ENCODE assay signal across 8 cellular contexts in the genomic region with DNA sequence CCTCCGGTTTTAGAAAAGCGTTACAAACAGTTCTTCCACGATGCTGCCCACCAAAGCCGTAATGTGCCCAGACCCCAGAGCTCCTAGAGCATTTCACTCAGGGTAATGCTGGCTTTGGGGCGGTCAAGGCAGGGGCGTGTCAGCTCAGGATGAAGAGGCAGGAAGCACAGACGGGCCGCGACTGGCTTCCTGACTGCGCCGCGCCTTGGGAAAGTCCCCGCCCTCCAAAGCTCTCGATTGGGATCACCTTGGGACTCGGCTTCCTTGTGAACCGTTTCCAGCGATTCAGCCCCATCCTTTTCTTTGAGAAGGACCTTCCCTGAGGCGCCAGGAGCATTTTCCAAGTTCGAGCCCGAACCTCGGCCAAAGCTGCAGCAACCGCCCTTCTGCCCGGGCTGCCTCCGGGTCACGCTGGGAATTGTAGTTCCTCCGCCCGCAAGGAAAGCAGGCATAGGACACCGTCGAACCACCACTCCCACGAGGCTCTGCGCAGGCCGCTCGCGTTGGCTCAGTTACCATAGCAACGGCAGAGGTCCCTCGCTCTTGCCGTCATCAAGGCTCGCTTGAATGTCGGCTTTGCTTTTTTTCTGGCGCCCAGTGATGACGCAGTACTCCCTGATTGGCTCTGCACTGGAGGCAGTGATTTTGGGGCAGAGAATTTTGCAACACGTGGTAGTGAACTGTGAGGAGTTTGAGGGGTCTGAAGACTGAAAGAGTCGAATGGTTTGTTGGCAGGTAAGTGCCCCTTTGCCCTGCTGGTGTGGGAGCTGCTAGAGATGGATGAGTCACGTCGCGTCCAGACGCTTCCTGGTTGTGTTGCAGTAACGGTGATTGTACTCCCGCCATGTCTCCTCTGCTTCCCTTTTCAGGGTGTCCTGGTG. TPM values are rescaled to one million over a fixed set of nuclear protein-coding genes. Genes with fewer than 3 reads are reported as not detected.
DNase-seq lines count a peak whose midpoint lies in the region; ATAC-seq, FAIRE-seq and TF ChIP-seq lines count a peak whose summit lies in the region.

A gene with protein sequence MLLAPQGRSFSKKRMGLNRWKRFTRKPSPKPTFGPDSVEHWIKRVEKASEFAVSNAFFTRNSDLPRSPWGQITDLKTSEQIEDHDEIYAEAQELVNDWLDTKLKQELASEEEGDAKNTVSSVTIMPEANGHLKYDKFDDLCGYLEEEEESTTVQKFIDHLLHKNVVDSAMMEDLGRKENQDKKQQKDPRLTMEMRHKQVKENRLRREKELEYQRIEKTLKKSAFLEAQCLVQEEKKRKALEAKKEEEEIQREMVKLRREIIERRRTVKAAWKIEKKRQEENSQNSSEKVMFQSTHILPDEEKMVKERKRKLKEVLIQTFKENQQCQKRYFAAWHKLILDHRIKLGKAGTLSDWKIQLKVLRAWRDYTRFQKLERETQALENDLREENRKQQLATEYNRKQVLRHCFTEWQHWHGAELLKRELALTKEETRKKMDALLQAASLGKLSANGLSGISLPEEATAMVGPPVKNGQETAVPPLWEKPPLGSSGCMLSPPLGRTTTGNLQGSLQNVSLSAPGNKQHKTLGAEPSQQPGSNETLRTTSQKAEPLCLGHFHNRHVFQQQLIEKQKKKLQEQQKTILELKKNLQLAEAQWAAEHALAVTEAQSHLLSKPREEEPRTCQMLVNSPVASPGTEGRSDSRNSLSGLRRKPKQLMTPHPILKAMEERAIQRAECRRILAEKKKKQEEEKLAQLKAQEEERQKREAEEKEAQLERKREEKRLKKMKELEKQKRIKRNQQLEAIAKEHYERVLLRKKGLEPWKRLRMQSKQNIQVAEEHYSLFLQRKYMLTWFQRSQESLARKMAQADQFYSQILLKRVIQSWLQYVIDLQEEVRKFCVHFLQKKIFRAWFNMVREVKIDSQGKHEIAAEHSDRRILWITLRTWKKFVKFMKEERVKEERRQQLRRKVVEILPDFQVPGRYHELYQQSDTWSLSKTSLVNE (minus strand): TSS at position 397 of the 881 bp plus-strand sequence. CDS start 60 bp downstream, at position 337.
A gene (plus strand): TSS at position 608 of the 881 bp plus-strand sequence. CDS start 8,521 bp downstream, outside the sequence.

- H2AFZ ChIP-seq in trophoblast cell (ENCODE audit: insufficient read depth, low read length, poor library complexity) = peak within 1 kb of the TSS; percentile 72

- H3K27me3 ChIP-seq in adrenal gland (no peaks in the 10 kb centered on the region), heart left ventricle (no peaks in the 10 kb centered on the region), trophoblast cell (ENCODE audit: insufficient read depth, low read length) (no peaks in the 10 kb centered on the region)

- H3K27ac ChIP-seq in adrenal gland (peak within 1 kb of the TSS in 4 of 5 donors; percentile 49 to 87 (median 70)), heart left ventricle (peak within 1 kb of the TSS in 11 of 12 donors; percentile 74 to 88 (median 82)), trophoblast cell (ENCODE audit: low read depth, low read length) (peak within 1 kb of the TSS; percentile 52)

- H3K4me3 Mint-ChIP-seq in type B pancreatic cell = peak within 1 kb of the TSS; percentile 98

- H2BK12ac ChIP-seq in trophoblast cell (ENCODE audit: low read length) = no peak within 1 kb of the TSS

- H3K27me3 Mint-ChIP-seq in type B pancreatic cell = no peaks in the 10 kb centered on the region

- TF ChIP-seq POLR2A in GM12892 (IDR thresholded peaks at IDR 0.05; ENCODE audit: low read depth, low read length) (peak; percentile 43; the same call in 1 of the 2 replicates), adrenal gland (IDR thresholded peaks at IDR 0.05) (peak in 1 of 2 donors; percentile 33), heart left ventricle (IDR thresholded peaks at IDR 0.05) (peak in 1 of 2 donors; percentile 39)

- no peaks in the 10 kb centered on the region for H3K9me3 Mint-ChIP-seq in type B pancreatic cell

- H3K9ac ChIP-seq in trophoblast cell (ENCODE audit: low read length) = peak within 1 kb of the TSS; percentile 72

- peak within 1 kb of the TSS; percentile 19 for H3K18ac ChIP-seq in trophoblast cell (ENCODE audit: low read length)

- H3K4me1 ChIP-seq in adrenal gland (replicated peaks in 1 of 2) = peaks cover 0 to 18% of the 10 kb centered on the region in 2 donors
- peaks cover 0 to 28% (median 15%) of the 10 kb centered on the region in 12 donors for H3K4me1 ChIP-seq in heart left ventricle
- H3K4me1 ChIP-seq in trophoblast cell (ENCODE audit: control insufficient read depth in 1 of 2, insufficient read depth in 2 of 2, low read length in 2 of 2) = no peaks in the 10 kb centered on the region

- peak; percentile 69 for DNase-seq in GM12892 (ENCODE audit: insufficient read length)
- peak; percentile 100 for DNase-seq in NCI-H1436 (lab: John Stamatoyannopoulos, UW)
- DNase-seq in SW480 (ENCODE audit: low spot score) = peak; percentile 99
- DNase-seq in adrenal gland = peak; percentile 99 to 100 (median 99)
- peak; percentile 98 to 99 (median 99) for DNase-seq in heart left ventricle
- peak; percentile 100 for DNase-seq in trophoblast cell
- peak; percentile 97 for DNase-seq in type B pancreatic cell (ENCODE audit: extremely low spot score, unreplicated experiment)

- H3K79me2 ChIP-seq in trophoblast cell (ENCODE audit: control insufficient read depth, insufficient read depth, low read length, poor library complexity) = peaks cover 3% of the 10 kb centered on the region

- H2BK5ac ChIP-seq in trophoblast cell (ENCODE audit: low read depth, low read length, poor library complexity) = peak within 1 kb of the TSS; percentile 22

- peaks cover 4% of the 10 kb centered on the region for H3K36me3 Mint-ChIP-seq in type B pancreatic cell

- H3K36me3 ChIP-seq in adrenal gland (replicated peaks in 1 of 2) = no peaks in the 10 kb centered on the region
- peaks cover 0 to 7% (median 0%) of the 10 kb centered on the region in 9 donors for H3K36me3 ChIP-seq in heart left ventricle
- H3K36me3 ChIP-seq in trophoblast cell (ENCODE audit: control insufficient read depth in 1 of 2, insufficient read depth in 2 of 2, low read length in 2 of 2) = peaks cover 0 to 3% of the 10 kb centered on the region in 2 experiments

- peak within 1 kb of the TSS; percentile 52 for H4K91ac ChIP-seq in trophoblast cell (ENCODE audit: low read depth, low read length)

- peaks cover 3% of the 10 kb centered on the region for H3K4me1 Mint-ChIP-seq in type B pancreatic cell (ENCODE audit: unreplicated experiment)

- TF ChIP-seq CTCF in adrenal gland (IDR thresholded peaks at IDR 0.05) (no peak), heart left ventricle (IDR thresholded peaks at IDR 0.05) (peak in 1 of 12 donors; percentile 6), type B pancreatic cell (conservative IDR thresholded peaks at IDR 0.05) (no peak)

- H3K4ac ChIP-seq in trophoblast cell (ENCODE audit: low read depth, low read length) = peak within 1 kb of the TSS; percentile 52

- H3K79me1 ChIP-seq in trophoblast cell (ENCODE audit: low read length) = peaks cover 2% of the 10 kb centered on the region

- no peak within 1 kb of the TSS for H3K23ac ChIP-seq in trophoblast cell (ENCODE audit: low read length)

- peak within 1 kb of the TSS; percentile 95 for H3K27ac Mint-ChIP-seq in type B pancreatic cell

- ATAC-seq in HG02840 (IDR thresholded peaks at IDR 0.05; ENCODE audit: low FRiP score, unreplicated experiment) = peak; percentile 99
- ATAC-seq in heart left ventricle = peak; percentile 99 to 100 (median 100)

- H3K9me3 ChIP-seq in adrenal gland (replicated peaks in 1 of 3) (no peaks in the 10 kb centered on the region), heart left ventricle (no peaks in the 10 kb centered on the region), trophoblast cell (ENCODE audit: insufficient read depth, low read depth, low read length) (no peaks in the 10 kb centered on the region)

- peak within 1 kb of the TSS; percentile 70 for H3K4me2 ChIP-seq in trophoblast cell (ENCODE audit: low read length)

- WGBS in adrenal gland, 4 donors = 0 to 1% (median 0%) methylated on average over 10 to 49 of the region's 49 CpGs
- WGBS in heart left ventricle, 4 donors = 0% methylated on average over 26 to 49 of the region's 49 CpGs
- no CpG with 5 or more reads among the region's 49 CpGs for WGBS in trophoblast cell (ENCODE audit: extremely low coverage, insufficient coverage, insufficient read length)

- FAIRE-seq in GM12892 (lab: Jason Lieb, UNC) = peak; percentile 99

- intact Hi-C loops in adrenal gland (cut with DNase I) (no loop called here), heart left ventricle (cut with DNase I) (loop anchor here in 7 of 10 donors (2.0 to 10.0 kb wide), 7 partner anchors 66 to 319 kb away; a partner anchor contains a TSS)

- H3K4me3 ChIP-seq in adrenal gland (peak within 1 kb of the TSS; percentile 61 to 97 (median 70)), heart left ventricle (peak within 1 kb of the TSS; percentile 46 to 92 (median 75)), trophoblast cell (ENCODE audit: low read depth, low read length) (peak within 1 kb of the TSS; percentile 85)

- peak within 1 kb of the TSS; percentile 52 for H2BK120ac ChIP-seq in trophoblast cell (ENCODE audit: insufficient read depth, low read length, poor library complexity)

- peak within 1 kb of the TSS; percentile 66 for H4K12ac ChIP-seq in trophoblast cell (ENCODE audit: low read depth, low read length)

- peak within 1 kb of the TSS; percentile 78 for H4K8ac ChIP-seq in trophoblast cell (ENCODE audit: low read depth, low read length)

- peak within 1 kb of the TSS; percentile 59 for H3K14ac ChIP-seq in trophoblast cell (ENCODE audit: low read length)

- no peak within 1 kb of the TSS for H2AK5ac ChIP-seq in trophoblast cell (ENCODE audit: low read length)

RNA-seq across cellular contexts. Expression of the first gene that starts in this region (rescaled TPM):
- polyA plus RNA-seq in GM12892 (2012; ENCODE audit: missing spikeins) = 4.7 TPM
- total RNA-seq in adrenal gland (1 to 10 TPM in 7 of 8 donors, under 1 TPM in 1; 0.60 to 8.7 (median 3.8) TPM), heart left ventricle (1 to 10 TPM in 5 of 9 donors, under 1 TPM in 4; 0.38 to 3.2 (median 1.2) TPM), type B pancreatic cell (ENCODE audit: low replicate concordance) (4.7 and 8.4 TPM in 2 replicates)
- polyA plus RNA-seq in adrenal gland (10 to 100 TPM in 1 of 3 donors, 1 to 10 TPM in 2; 3.7 to 13.1 (median 7.7) TPM), heart left ventricle (1 to 10 TPM in 1 of 2 donors, under 1 TPM in 1; 0.50 to 1.0 TPM)
- 1.2 and 1.3 TPM in 2 replicates for polyA plus RNA-seq in trophoblast cell (2013)

RNA-seq across cellular contexts. Expression of the second gene that starts in this region (rescaled TPM):
- 17.5 TPM for polyA plus RNA-seq in GM12892 (2012; ENCODE audit: missing spikeins)
- 10 to 100 TPM; 11.0 to 45.5 (median 22.2) TPM for total RNA-seq in adrenal gland
- polyA plus RNA-seq in adrenal gland = 10 to 100 TPM in 1 of 3 donors, 1 to 10 TPM in 2; 6.9 to 35.8 (median 8.2) TPM
- total RNA-seq in heart left ventricle = 10 to 100 TPM in 2 of 9 donors, 1 to 10 TPM in 7; 2.7 to 12.2 (median 5.7) TPM
- polyA plus RNA-seq in heart left ventricle = 1 to 10 TPM; 2.0 to 7.6 TPM
- 11.0 and 12.1 TPM in 2 replicates for polyA plus RNA-seq in trophoblast cell (2013)
- 35.0 and 36.6 TPM in 2 replicates for total RNA-seq in type B pancreatic cell (ENCODE audit: low replicate concordance)

Comparison
In these comparisons a context has a peak if more than half of its experiments do, and no peak if none do; other contexts are left out.
1. Peak in every context shown above with its lines: DNase-seq, ATAC-seq, H3K4me3 ChIP-seq and H3K27ac ChIP-seq.
2. intact Hi-C loops: an anchor here in heart left ventricle (2.0 to 10.0 kb wide); none called in adrenal gland.